31 cellular contexts compared by ENCODE assay signal in genomic region chr2:101372792-101373191, GRCh38. TPM values are rescaled to one million over a fixed set of nuclear protein-coding genes. Genes with fewer than 3 reads are reported as not detected.
"Had no signal": no experiment of that assay in that cellular context is flagged by ENCODE, and none has a peak within 500 bp of the region (broad histone marks: within the 10 kb centered on the region; RNA-seq: fewer than 3 reads in every experiment).

No MANE protein-coding gene starts in this region.

- H3K4me1 Mint-ChIP-seq: endodermal cell had no signal

- H3K9me3 ChIP-seq: colonic mucosa, esophagus muscularis mucosa, esophagus squamous epithelium, gastrocnemius medialis, gastroesophageal sphincter had no signal

- H3K27me3 ChIP-seq: colonic mucosa, dorsolateral prefrontal cortex, esophagus muscularis mucosa, esophagus squamous epithelium, foreskin keratinocyte, gastrocnemius medialis, gastroesophageal sphincter, heart left ventricle, heart right ventricle had no signal

- H3K27ac Mint-ChIP-seq: dendritic cell treated with granulocyte-macrophage colony-stimulating factor and Interleukin-4, amounts not matched to agents 40 ng/mL and 50 ng/mL, for 4 days; endodermal cell had no signal

- H3K36me3 ChIP-seq: colonic mucosa, esophagus muscularis mucosa, esophagus squamous epithelium, gastrocnemius medialis, gastroesophageal sphincter, heart left ventricle, heart right ventricle had no signal

- H3K4me3 ChIP-seq: colonic mucosa, coronary artery, dorsolateral prefrontal cortex, esophagus muscularis mucosa, esophagus squamous epithelium, gastrocnemius medialis, gastroesophageal sphincter, heart left ventricle, heart right ventricle had no signal

- H3K27ac ChIP-seq: colonic mucosa, coronary artery, dorsolateral prefrontal cortex, epithelial cell of prostate, esophagus muscularis mucosa, esophagus squamous epithelium, foreskin keratinocyte, gastrocnemius medialis, gastroesophageal sphincter, heart left ventricle, heart right ventricle had no signal

- ATAC-seq: effector memory CD8-positive, alpha-beta T cell; esophagus mucosa; foreskin keratinocyte; gastrocnemius medialis; gastroesophageal sphincter; heart left ventricle; heart right ventricle had no signal

- H3K4me1 ChIP-seq: colonic mucosa, esophagus muscularis mucosa, esophagus squamous epithelium, foreskin keratinocyte, gastrocnemius medialis, gastroesophageal sphincter had no signal

- DNase-seq: colonic mucosa; cortex of kidney; dermis blood vessel endothelial cell; dorsolateral prefrontal cortex; effector CD4-positive, alpha-beta T cell; effector CD8-positive, alpha-beta T cell; effector memory CD4-positive, alpha-beta T cell; effector memory CD8-positive, alpha-beta T cell; endodermal cell; erythroblast; esophagus squamous epithelium; foreskin fibroblast; foreskin keratinocyte; foreskin melanocyte; gastrocnemius medialis; glutamatergic neuron; head of caudate nucleus; heart left ventricle; heart right ventricle had no signal

- FAIRE-seq: colon, endometrium, endothelial cell of umbilical vein, frontal cortex had no signal

- H3K4me3 Mint-ChIP-seq: dendritic cell treated with granulocyte-macrophage colony-stimulating factor and Interleukin-4, amounts not matched to agents 40 ng/mL and 50 ng/mL, for 4 days; effector memory CD8-positive, alpha-beta T cell; endodermal cell had no signal

- H3K27me3 Mint-ChIP-seq: effector memory CD8-positive, alpha-beta T cell had no signal

- H3K9me3 Mint-ChIP-seq: dendritic cell treated with granulocyte-macrophage colony-stimulating factor and Interleukin-4, amounts not matched to agents 40 ng/mL and 50 ng/mL, for 4 days; effector memory CD8-positive, alpha-beta T cell had no signal

RNA-seq across cellular contexts. Expression of gene CREG2, which starts 14.5 kb away (rescaled TPM):
- total RNA-seq: epithelial cell of proximal tubule, esophagus muscularis mucosa, fibroblast of villous mesenchyme, gastrocnemius medialis had no signal
- polyA plus RNA-seq: heart left ventricle, heart right ventricle had no signal
